10 cellular contexts compared by ENCODE assay signal in genomic region chr16:21101631-21102420, GRCh38. TPM values are rescaled to one million over a fixed set of nuclear protein-coding genes. Genes with fewer than 3 reads are reported as not detected.
A peak's percentile ranks its signal among the peaks of the same experiment; 100 is the strongest.
DNase-seq lines count a peak whose midpoint lies in the region; ATAC-seq and TF ChIP-seq lines count a peak whose summit lies in the region.
"Had no signal": no experiment of that assay in that cellular context is flagged by ENCODE, and none has a peak within 500 bp of the region (broad histone marks: within the 10 kb centered on the region; RNA-seq: fewer than 3 reads in every experiment).

No MANE protein-coding gene starts in this region.

- no peak overlapping the region for H3K27ac Mint-ChIP-seq in activated CD8-positive, alpha-beta T cell treated with anti-CD3 and anti-CD28 coated beads, Interleukin-2, amount 10 ng/mL, durations not matched to agents 7 days and 5 days
- H3K27ac Mint-ChIP-seq: activated naive CD8-positive, alpha-beta T cell treated with anti-CD3 and anti-CD28 coated beads, Interleukin-2, amount 10 ng/mL, durations not matched to agents 7 days and 5 days had no signal

- no peaks in the 10 kb centered on the region for H3K9me3 ChIP-seq in BE2C

- H3K27me3 ChIP-seq in BE2C (peaks cover 19% of the 10 kb centered on the region), kidney epithelial cell (ENCODE audit: control insufficient read depth, insufficient read depth, low read length) (no peaks in the 10 kb centered on the region)

- POLR2A ChIA-PET in activated CD8-positive, alpha-beta T cell treated with anti-CD3 and anti-CD28 coated beads, Interleukin-2, amount 10 ng/mL, durations not matched to agents 7 days and 5 days (lab: Charles Lee): no interaction called here

- peaks cover 1% of the 10 kb centered on the region for H3K4me1 Mint-ChIP-seq in activated CD8-positive, alpha-beta T cell treated with anti-CD3 and anti-CD28 coated beads, Interleukin-2, amount 10 ng/mL, durations not matched to agents 7 days and 5 days (ENCODE audit: low read depth)

- DNase-seq in BE2C (peak; percentile 31), HPDE6-E6E7 (ENCODE audit: extremely low spot score) (peak; percentile 49), kidney epithelial cell (ENCODE audit: low read depth) (no peak), T1000 (lab: John Stamatoyannopoulos, UW) (no peak), midbrain (lab: John Stamatoyannopoulos, UW) (no peak), middle frontal gyrus (ENCODE audit: extremely low spot score, low spot score) (no peak)
- peak; percentile 23 for DNase-seq in activated CD8-positive, alpha-beta T cell treated with anti-CD3 and anti-CD28 coated beads, Interleukin-2, amount 10 ng/mL, durations not matched to agents 7 days and 5 days
- DNase-seq: activated naive CD8-positive, alpha-beta T cell treated with anti-CD3 and anti-CD28 coated beads, Interleukin-2, amount 10 ng/mL, durations not matched to agents 7 days and 5 days had no signal

- no peak for ATAC-seq in activated CD8-positive, alpha-beta T cell treated with anti-CD3 and anti-CD28 coated beads, Interleukin-2, amount 10 ng/mL, durations not matched to agents 7 days and 5 days
- ATAC-seq in GM21723 (IDR thresholded peaks at IDR 0.05; ENCODE audit: unreplicated experiment): no peak

- peaks cover 30% of the 10 kb centered on the region for H3K27me3 Mint-ChIP-seq in activated CD8-positive, alpha-beta T cell treated with anti-CD3 and anti-CD28 coated beads, Interleukin-2, amount 10 ng/mL, durations not matched to agents 7 days and 5 days (ENCODE audit: low read depth)

- H3K4me3 Mint-ChIP-seq in activated CD8-positive, alpha-beta T cell treated with anti-CD3 and anti-CD28 coated beads, Interleukin-2, amount 10 ng/mL, durations not matched to agents 7 days and 5 days: no peak overlapping the region
- H3K4me3 Mint-ChIP-seq: activated naive CD8-positive, alpha-beta T cell treated with anti-CD3 and anti-CD28 coated beads, Interleukin-2, amount 10 ng/mL, durations not matched to agents 7 days and 5 days had no signal

- no peaks in the 10 kb centered on the region for H3K4me1 ChIP-seq in BE2C

- H3K4me3 ChIP-seq in BE2C (ENCODE audit: low read depth, low read length) (no peak overlapping the region), kidney epithelial cell (ENCODE audit: low read depth, low read length) (no peak overlapping the region)
- H3K4me3 ChIP-seq: skin epidermis had no signal

- H3K9me3 Mint-ChIP-seq in activated CD8-positive, alpha-beta T cell treated with anti-CD3 and anti-CD28 coated beads, Interleukin-2, amount 10 ng/mL, durations not matched to agents 7 days and 5 days (ENCODE audit: insufficient read depth): no peaks in the 10 kb centered on the region
- H3K9me3 Mint-ChIP-seq: activated naive CD8-positive, alpha-beta T cell treated with anti-CD3 and anti-CD28 coated beads, Interleukin-2, amount 10 ng/mL, durations not matched to agents 7 days and 5 days had no signal

- TF ChIP-seq CTCF in BE2C (IDR thresholded peaks at IDR 0.05; ENCODE audit: low read depth, low read length) (peak; percentile 39; the same call in 1 of the 2 replicates), kidney epithelial cell (IDR thresholded peaks at IDR 0.05; ENCODE audit: insufficient read depth, low read length, poor library complexity, severe bottlenecking) (peak; percentile 57)

- CTCF ChIA-PET in activated CD8-positive, alpha-beta T cell treated with anti-CD3 and anti-CD28 coated beads, Interleukin-2, amount 10 ng/mL, durations not matched to agents 7 days and 5 days (lab: Charles Lee): interaction anchor here (0.6 to 1.0 kb wide), 3 partner anchors 21 to 307 kb away, joined by 3 to 4 read pairs (median 4); no protein-coding TSS in a partner anchor

- H3K36me3 ChIP-seq in BE2C: no peaks in the 10 kb centered on the region
- H3K36me3 ChIP-seq in kidney epithelial cell (ENCODE audit: control insufficient read depth, insufficient read depth, low read length): no peaks in the 10 kb centered on the region

- H3K36me3 Mint-ChIP-seq in activated CD8-positive, alpha-beta T cell treated with anti-CD3 and anti-CD28 coated beads, Interleukin-2, amount 10 ng/mL, durations not matched to agents 7 days and 5 days (ENCODE audit: low read depth): no peaks in the 10 kb centered on the region
- H3K36me3 Mint-ChIP-seq: activated naive CD8-positive, alpha-beta T cell treated with anti-CD3 and anti-CD28 coated beads, Interleukin-2, amount 10 ng/mL, durations not matched to agents 7 days and 5 days had no signal

RNA-seq across cellular contexts. Expression of gene DNAH3, which starts 48.8 kb away (rescaled TPM):
- 1.2 TPM for polyA plus RNA-seq in BE2C (2012; ENCODE audit: insufficient read depth, insufficient read length, low read depth)
- not detected for total RNA-seq in activated CD8-positive, alpha-beta T cell treated with anti-CD3 and anti-CD28 coated beads, Interleukin-2, amount 10 ng/mL, durations not matched to agents 7 days and 5 days
- total RNA-seq in kidney epithelial cell: under 0.01 TPM in 1 of 2 replicates, not detected in the other
- total RNA-seq: activated naive CD8-positive, alpha-beta T cell treated with anti-CD3 and anti-CD28 coated beads, Interleukin-2, amount 10 ng/mL, durations not matched to agents 7 days and 5 days had no signal

RNA-seq across cellular contexts. Expression of gene LDAF1, which starts 56.6 kb away (rescaled TPM):
- polyA plus RNA-seq in BE2C (2012; ENCODE audit: insufficient read depth, insufficient read length, low read depth): 1.0 TPM
- 10 to 100 TPM in 1 of 2 experiments, 1 to 10 TPM in 1; 8.5 to 12.8 TPM for total RNA-seq in activated CD8-positive, alpha-beta T cell treated with anti-CD3 and anti-CD28 coated beads, Interleukin-2, amount 10 ng/mL, durations not matched to agents 7 days and 5 days
- total RNA-seq in kidney epithelial cell: 65.0 and 82.9 TPM in 2 replicates

Comparison
In these comparisons a context has a peak if more than half of its experiments do, and no peak if none do; other contexts are left out.
1. DNase-seq: peak in BE2C (single experiment), HPDE6-E6E7 (single experiment) and activated CD8-positive, alpha-beta T cell treated with anti-CD3 and anti-CD28 coated beads, Interleukin-2, amount 10 ng/mL, durations not matched to agents 7 days and 5 days (single experiment); none in kidney epithelial cell (single experiment), T1000 (single experiment), midbrain (single experiment) and middle frontal gyrus (single experiment).